ENCODE assay signal across 27 cellular contexts in the genomic region with DNA sequence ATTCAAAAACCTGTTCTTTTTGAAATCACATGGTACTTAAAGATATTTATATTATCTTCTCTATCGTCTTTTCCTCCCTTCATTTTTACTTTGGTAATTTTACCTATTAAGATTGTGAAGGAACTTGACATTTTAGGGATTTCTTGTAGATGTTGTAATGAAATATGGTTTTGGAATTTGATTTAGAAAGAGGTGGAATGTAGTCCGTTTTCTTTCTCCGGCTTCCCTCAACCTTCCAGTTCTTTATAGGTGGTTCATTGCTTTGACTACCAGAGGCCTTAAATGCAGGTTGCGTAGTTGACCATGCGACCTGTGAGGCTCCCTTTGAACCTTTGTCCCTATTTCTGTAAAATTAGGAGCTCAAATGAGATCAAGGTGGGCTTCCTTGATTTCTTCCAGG.
"Had no signal": no experiment of that assay in that cellular context is flagged by ENCODE, and none has a peak within 500 bp of the region (broad histone marks: within the 10 kb centered on the region; RNA-seq: fewer than 3 reads in every experiment).

No MANE protein-coding gene starts in this region.

- H3K9me3 Mint-ChIP-seq: immature natural killer cell; mesothelial cell of epicardium; naive B cell; nephron progenitor cell; stimulated activated effector memory CD8-positive, alpha-beta T cell treated with anti-CD3 and anti-CD28 coated beads, Interleukin-12 subunit alpha, Interleukin-12 subunit beta, amount 100 ng/mL, for 72 hours had no signal

- DNase-seq: dermis blood vessel endothelial cell; effector memory CD4-positive, alpha-beta T cell; erythroblast; esophagus squamous epithelium; hypothalamus; immature natural killer cell; kidney; mesenchymal stem cell; mucosa of descending colon; naive B cell; nephron progenitor cell; nucleus accumbens; sigmoid colon; stimulated activated CD4-positive, alpha-beta T cell treated with anti-CD3 and anti-CD28 coated beads, Interleukin-2, amount 100 ng/mL, for 24 hours; stimulated activated CD4-positive, alpha-beta T cell treated with anti-CD3 and anti-CD28 coated beads, Interleukin-4, amount 100 ng/mL, for 24 hours; stimulated activated naive CD4-positive, alpha-beta T cell treated with Interleukin-2 at 50 U/mL for 16 hours; stomach; upper lobe of right lung; uterus had no signal

- H3K4me1 ChIP-seq: sigmoid colon, uterus had no signal

- H3K27me3 ChIP-seq: esophagus squamous epithelium, right atrium auricular region, stomach, tibial nerve, upper lobe of right lung, uterus had no signal

- H3K27ac ChIP-seq: coronary artery, esophagus squamous epithelium, prostate gland, right atrium auricular region, sigmoid colon, thoracic aorta, upper lobe of right lung, uterus had no signal

- H3K27ac Mint-ChIP-seq: mesothelial cell of epicardium; stimulated activated effector memory CD8-positive, alpha-beta T cell treated with anti-CD3 and anti-CD28 coated beads, Interleukin-12 subunit alpha, Interleukin-12 subunit beta, amount 100 ng/mL, for 72 hours had no signal

- H3K4me3 Mint-ChIP-seq: immature natural killer cell; mesothelial cell of epicardium; naive B cell; nephron progenitor cell; stimulated activated effector memory CD8-positive, alpha-beta T cell treated with anti-CD3 and anti-CD28 coated beads, Interleukin-12 subunit alpha, Interleukin-12 subunit beta, amount 100 ng/mL, for 72 hours had no signal

- H3K36me3 Mint-ChIP-seq: immature natural killer cell; mesothelial cell of epicardium; naive B cell; stimulated activated effector memory CD8-positive, alpha-beta T cell treated with anti-CD3 and anti-CD28 coated beads, Interleukin-12 subunit alpha, Interleukin-12 subunit beta, amount 100 ng/mL, for 72 hours had no signal

- H3K36me3 ChIP-seq: esophagus squamous epithelium, prostate gland, right atrium auricular region, sigmoid colon, stomach, thoracic aorta, tibial nerve, upper lobe of right lung, uterus had no signal

- H3K9me3 ChIP-seq: esophagus squamous epithelium, mucosa of descending colon, prostate gland, right atrium auricular region, sigmoid colon, stomach, thoracic aorta, tibial nerve, upper lobe of right lung, uterus had no signal

- ATAC-seq: mucosa of descending colon; stimulated activated effector memory CD8-positive, alpha-beta T cell treated with anti-CD3 and anti-CD28 coated beads, Interleukin-12 subunit alpha, Interleukin-12 subunit beta, amount 100 ng/mL, for 72 hours; upper lobe of right lung had no signal

- H3K4me1 Mint-ChIP-seq: naive B cell had no signal

- H3K4me3 ChIP-seq: coronary artery, esophagus squamous epithelium, lung, mucosa of descending colon, prostate gland, right atrium auricular region, sigmoid colon, stomach, thoracic aorta, tibial nerve, upper lobe of right lung, uterus had no signal
